1 cellular context compared by ENCODE assay signal in genomic region chr11:65576867-65577755, GRCh38.
TF ChIP-seq lines count a peak whose summit lies in the region.

No MANE protein-coding gene starts in this region.

TF ChIP-seq in HepG2, 621 proteins besides CTCF, POLR2A, EP300 and RAD21 (continued from another document):
- TF ChIP-seq ZNF280D (CRISPR knock-in tag; IDR thresholded peaks at IDR 0.05) = no peak
- TF ChIP-seq CREM (IDR thresholded peaks at IDR 0.05) = no peak
- TF ChIP-seq CREM (CRISPR knock-in tag; IDR thresholded peaks at IDR 0.05) = no peak
- no peak for TF ChIP-seq ZNF775 (CRISPR knock-in tag; IDR thresholded peaks at IDR 0.05; ENCODE audit: borderline replicate concordance)
- peak; percentile 99 for TF ChIP-seq HNRNPL (IDR thresholded peaks at IDR 0.05; ENCODE audit: low read depth, low read length)
- no peak for TF ChIP-seq AHR (CRISPR knock-in tag; IDR thresholded peaks at IDR 0.05)
- TF ChIP-seq UBTF (CRISPR knock-in tag; IDR thresholded peaks at IDR 0.05) = peak; percentile 80
- TF ChIP-seq ZBTB33 (CRISPR knock-in tag; IDR thresholded peaks at IDR 0.05) = no peak
- TF ChIP-seq HIC2 (CRISPR knock-in tag; IDR thresholded peaks at IDR 0.05; ENCODE audit: low read depth) = peak; percentile 99
- TF ChIP-seq RXRA (CRISPR knock-in tag; IDR thresholded peaks at IDR 0.05) = 0 out of 2 replicates have a peak, but pooled peaks have one; percentile 17
- no peak for TF ChIP-seq ZNF7 (CRISPR knock-in tag; IDR thresholded peaks at IDR 0.05)
- TF ChIP-seq, protein P1, sequence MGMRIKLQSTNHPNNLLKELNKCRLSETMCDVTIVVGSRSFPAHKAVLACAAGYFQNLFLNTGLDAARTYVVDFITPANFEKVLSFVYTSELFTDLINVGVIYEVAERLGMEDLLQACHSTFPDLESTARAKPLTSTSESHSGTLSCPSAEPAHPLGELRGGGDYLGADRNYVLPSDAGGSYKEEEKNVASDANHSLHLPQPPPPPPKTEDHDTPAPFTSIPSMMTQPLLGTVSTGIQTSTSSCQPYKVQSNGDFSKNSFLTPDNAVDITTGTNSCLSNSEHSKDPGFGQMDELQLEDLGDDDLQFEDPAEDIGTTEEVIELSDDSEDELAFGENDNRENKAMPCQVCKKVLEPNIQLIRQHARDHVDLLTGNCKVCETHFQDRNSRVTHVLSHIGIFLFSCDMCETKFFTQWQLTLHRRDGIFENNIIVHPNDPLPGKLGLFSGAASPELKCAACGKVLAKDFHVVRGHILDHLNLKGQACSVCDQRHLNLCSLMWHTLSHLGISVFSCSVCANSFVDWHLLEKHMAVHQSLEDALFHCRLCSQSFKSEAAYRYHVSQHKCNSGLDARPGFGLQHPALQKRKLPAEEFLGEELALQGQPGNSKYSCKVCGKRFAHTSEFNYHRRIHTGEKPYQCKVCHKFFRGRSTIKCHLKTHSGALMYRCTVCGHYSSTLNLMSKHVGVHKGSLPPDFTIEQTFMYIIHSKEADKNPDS (CRISPR knock-in tag; IDR thresholded peaks at IDR 0.05) = no peak
- TF ChIP-seq ZKSCAN5 (CRISPR knock-in tag; IDR thresholded peaks at IDR 0.05) = no peak
- TF ChIP-seq ATF7-NPFF (CRISPR knock-in tag; IDR thresholded peaks at IDR 0.05; ENCODE audit: low read depth) = no peak
- TF ChIP-seq, protein P2, sequence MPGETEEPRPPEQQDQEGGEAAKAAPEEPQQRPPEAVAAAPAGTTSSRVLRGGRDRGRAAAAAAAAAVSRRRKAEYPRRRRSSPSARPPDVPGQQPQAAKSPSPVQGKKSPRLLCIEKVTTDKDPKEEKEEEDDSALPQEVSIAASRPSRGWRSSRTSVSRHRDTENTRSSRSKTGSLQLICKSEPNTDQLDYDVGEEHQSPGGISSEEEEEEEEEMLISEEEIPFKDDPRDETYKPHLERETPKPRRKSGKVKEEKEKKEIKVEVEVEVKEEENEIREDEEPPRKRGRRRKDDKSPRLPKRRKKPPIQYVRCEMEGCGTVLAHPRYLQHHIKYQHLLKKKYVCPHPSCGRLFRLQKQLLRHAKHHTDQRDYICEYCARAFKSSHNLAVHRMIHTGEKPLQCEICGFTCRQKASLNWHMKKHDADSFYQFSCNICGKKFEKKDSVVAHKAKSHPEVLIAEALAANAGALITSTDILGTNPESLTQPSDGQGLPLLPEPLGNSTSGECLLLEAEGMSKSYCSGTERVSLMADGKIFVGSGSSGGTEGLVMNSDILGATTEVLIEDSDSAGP (CRISPR knock-in tag; IDR thresholded peaks at IDR 0.05; ENCODE audit: borderline replicate concordance) = peak; percentile 49; the same call in 1 of the 2 replicates
- peak; percentile 71 for TF ChIP-seq SAP130 (CRISPR knock-in tag; IDR thresholded peaks at IDR 0.05; ENCODE audit: low read depth)
- TF ChIP-seq ZNF230 (CRISPR knock-in tag; IDR thresholded peaks at IDR 0.05) = no peak
- peak; percentile 76 for TF ChIP-seq FOSL2 (CRISPR knock-in tag; IDR thresholded peaks at IDR 0.05)
- peak; percentile 40; the same call in 1 of the 2 replicates for TF ChIP-seq ZFX (CRISPR knock-in tag; IDR thresholded peaks at IDR 0.05; ENCODE audit: low read depth)
- no peak for TF ChIP-seq JDP2 (CRISPR knock-in tag; IDR thresholded peaks at IDR 0.05; ENCODE audit: borderline replicate concordance)
- no peak for TF ChIP-seq ZNF883 (CRISPR knock-in tag; IDR thresholded peaks at IDR 0.05; ENCODE audit: not compliant biosample characterization)
- no peak for TF ChIP-seq ZNF564 (CRISPR knock-in tag; IDR thresholded peaks at IDR 0.05)
- peak; percentile 82 for TF ChIP-seq ZNF687 (CRISPR knock-in tag; IDR thresholded peaks at IDR 0.05)
- no peak for TF ChIP-seq SP2 (CRISPR knock-in tag; IDR thresholded peaks at IDR 0.05)
- no peak for TF ChIP-seq ZNF562 (CRISPR knock-in tag; IDR thresholded peaks at IDR 0.05; ENCODE audit: borderline replicate concordance)
- TF ChIP-seq, protein P3, sequence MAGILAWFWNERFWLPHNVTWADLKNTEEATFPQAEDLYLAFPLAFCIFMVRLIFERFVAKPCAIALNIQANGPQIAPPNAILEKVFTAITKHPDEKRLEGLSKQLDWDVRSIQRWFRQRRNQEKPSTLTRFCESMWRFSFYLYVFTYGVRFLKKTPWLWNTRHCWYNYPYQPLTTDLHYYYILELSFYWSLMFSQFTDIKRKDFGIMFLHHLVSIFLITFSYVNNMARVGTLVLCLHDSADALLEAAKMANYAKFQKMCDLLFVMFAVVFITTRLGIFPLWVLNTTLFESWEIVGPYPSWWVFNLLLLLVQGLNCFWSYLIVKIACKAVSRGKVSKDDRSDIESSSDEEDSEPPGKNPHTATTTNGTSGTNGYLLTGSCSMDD (CRISPR knock-in tag; IDR thresholded peaks at IDR 0.05) = no peak
- TF ChIP-seq XRCC5 (optimal IDR thresholded peaks at IDR 0.05; ENCODE audit: low read length) = peak; percentile 24
- peak; percentile 47; the same call in 1 of the 2 replicates for TF ChIP-seq NR2C2 (CRISPR knock-in tag; IDR thresholded peaks at IDR 0.05; ENCODE audit: borderline replicate concordance)
- TF ChIP-seq SMYD3 (CRISPR knock-in tag; IDR thresholded peaks at IDR 0.05) = no peak
- no peak for TF ChIP-seq PHF21A (CRISPR knock-in tag; IDR thresholded peaks at IDR 0.05)
- no peak for TF ChIP-seq ARHGAP35 (CRISPR knock-in tag; IDR thresholded peaks at IDR 0.05; ENCODE audit: borderline replicate concordance)
- TF ChIP-seq NCOR1 (IDR thresholded peaks at IDR 0.05; ENCODE audit: borderline replicate concordance, low read length) = no peak
- no peak for TF ChIP-seq ZNF607 (CRISPR knock-in tag; IDR thresholded peaks at IDR 0.05; ENCODE audit: borderline replicate concordance)
- peak; percentile 35; the same call in 1 of the 2 replicates for TF ChIP-seq HDAC2 (CRISPR knock-in tag; IDR thresholded peaks at IDR 0.05)
